Comparison of ENCODE assay signal across 11 cellular contexts in genomic region chr11:30016588-30017363, GRCh38. TPM values are rescaled to one million over a fixed set of nuclear protein-coding genes. Genes with fewer than 3 reads are reported as not detected.
DNase-seq lines count a peak whose midpoint lies in the region; ATAC-seq, FAIRE-seq and TF ChIP-seq lines count a peak whose summit lies in the region.
"Had no signal": no experiment of that assay in that cellular context is flagged by ENCODE, and none has a peak within 500 bp of the region (broad histone marks: within the 10 kb centered on the region; RNA-seq: fewer than 3 reads in every experiment).

Gene KCNA4 (minus strand): TSS chr11:30017030. CDS start chr11:30012678, 4,352 bp downstream.

- no peaks in the 10 kb centered on the region for H3K4me1 Mint-ChIP-seq in activated naive CD8-positive, alpha-beta T cell treated with anti-CD3 and anti-CD28 coated beads, Interleukin-2, amount 50 U/mL, for 24 hours

- no peak within 1 kb of the TSS for H3K27ac Mint-ChIP-seq in activated naive CD8-positive, alpha-beta T cell treated with anti-CD3 and anti-CD28 coated beads, Interleukin-2, amount 50 U/mL, for 24 hours

- 2 to 5% (median 4%) methylated on average over 26 to 50 of the region's 50 CpGs for WGBS in stomach, 5 donors

- no peaks in the 10 kb centered on the region for H3K36me3 ChIP-seq in iPS-20b (ENCODE audit: insufficient read depth, low read depth, low read length)
- no peaks in the 10 kb centered on the region for H3K36me3 ChIP-seq in stomach

- no peak for FAIRE-seq in HTR-8/SVneo (lab: Jason Lieb, UNC)
- FAIRE-seq: endothelial cell of umbilical vein had no signal

- H3K9me3 ChIP-seq in iPS-20b (ENCODE audit: insufficient read depth, low read depth, low read length) (no peaks in the 10 kb centered on the region), stomach (no peaks in the 10 kb centered on the region)

- no peak within 1 kb of the TSS; the same call in 1 of the 2 replicates for H3K9ac ChIP-seq in iPS-20b (ENCODE audit: low read depth, low read length)

- peaks cover 100% of the 10 kb centered on the region for H3K27me3 ChIP-seq in iPS-20b (ENCODE audit: insufficient read depth, low read length)
- peaks cover 0 to 66% (median 35%) of the 10 kb centered on the region in 3 donors for H3K27me3 ChIP-seq in stomach

- no peaks in the 10 kb centered on the region for H3K9me3 Mint-ChIP-seq in activated naive CD8-positive, alpha-beta T cell treated with anti-CD3 and anti-CD28 coated beads, Interleukin-2, amount 50 U/mL, for 24 hours

- no peak for ATAC-seq in activated naive CD8-positive, alpha-beta T cell treated with anti-CD3 and anti-CD28 coated beads, Interleukin-2, amount 50 U/mL, for 24 hours
- ATAC-seq in GM18519 (IDR thresholded peaks at IDR 0.05; ENCODE audit: low FRiP score, unreplicated experiment) (no peak), GM18868 (IDR thresholded peaks at IDR 0.05; ENCODE audit: unreplicated experiment) (no peak)

- no peak for TF ChIP-seq POLR2A in stomach (IDR thresholded peaks at IDR 0.05)

- peaks cover 24% of the 10 kb centered on the region for H3K27me3 Mint-ChIP-seq in activated naive CD8-positive, alpha-beta T cell treated with anti-CD3 and anti-CD28 coated beads, Interleukin-2, amount 50 U/mL, for 24 hours

- H3K27ac ChIP-seq in iPS-20b (ENCODE audit: low read length) (no peak within 1 kb of the TSS), stomach (no peak within 1 kb of the TSS)

- H3K4me3 ChIP-seq in iPS-20b (ENCODE audit: low read length) (peak within 1 kb of the TSS; percentile 69), stomach (peak within 1 kb of the TSS; percentile 36 to 48 (median 42))

- peak; percentile 31; the same call in 1 of the 2 replicates for TF ChIP-seq CTCF in LNCAP (IDR thresholded peaks at IDR 0.05)
- peak in 1 of 7 experiments; percentile 10 for TF ChIP-seq CTCF in stomach (IDR thresholded peaks at IDR 0.05)

- H3K4me1 ChIP-seq in iPS-20b (ENCODE audit: insufficient read depth, low read length) (peaks cover 9% of the 10 kb centered on the region; the same call in 1 of the 2 replicates), stomach (peaks cover 0 to 23% (median 14%) of the 10 kb centered on the region in 4 donors)

- intact Hi-C loops in stomach (cut with DNase I; ENCODE audit: low total_unique reads): no loop called here

- DNase-seq in activated naive CD8-positive, alpha-beta T cell treated with anti-CD3 and anti-CD28 coated beads, Interleukin-2, amount 50 U/mL, for 24 hours: peak; percentile 2
- DNase-seq in stomach (no peak), RKO (ENCODE audit: low spot score) (no peak), HTR-8/SVneo (ENCODE audit: insufficient read length, low spot score) (no peak)
- DNase-seq: activated CD4-positive, alpha-beta T cell treated with anti-CD3 and anti-CD28 coated beads, Interleukin-2, amount 50 U/mL, for 1 hour; KBM-7 had no signal

- H3K4me3 Mint-ChIP-seq in activated naive CD8-positive, alpha-beta T cell treated with anti-CD3 and anti-CD28 coated beads, Interleukin-2, amount 50 U/mL, for 24 hours: no peak within 1 kb of the TSS

- no peaks in the 10 kb centered on the region for H3K36me3 Mint-ChIP-seq in activated naive CD8-positive, alpha-beta T cell treated with anti-CD3 and anti-CD28 coated beads, Interleukin-2, amount 50 U/mL, for 24 hours (ENCODE audit: low read depth)

- no peak for TF ChIP-seq EP300 in stomach (IDR thresholded peaks at IDR 0.05)

RNA-seq across cellular contexts. Expression of gene KCNA4, which starts in this region (rescaled TPM):
- 1 to 10 TPM in 1 of 5 donors, under 1 TPM in 1, not detected in 3; 0.58 to 2.2 TPM for total RNA-seq in stomach
- not detected for polyA plus RNA-seq in stomach
- total RNA-seq: endothelial cell of umbilical vein had no signal
- polyA plus RNA-seq: endothelial cell of umbilical vein had no signal
